Comparison of ENCODE assay signal across 8 cellular contexts in the genomic region with DNA sequence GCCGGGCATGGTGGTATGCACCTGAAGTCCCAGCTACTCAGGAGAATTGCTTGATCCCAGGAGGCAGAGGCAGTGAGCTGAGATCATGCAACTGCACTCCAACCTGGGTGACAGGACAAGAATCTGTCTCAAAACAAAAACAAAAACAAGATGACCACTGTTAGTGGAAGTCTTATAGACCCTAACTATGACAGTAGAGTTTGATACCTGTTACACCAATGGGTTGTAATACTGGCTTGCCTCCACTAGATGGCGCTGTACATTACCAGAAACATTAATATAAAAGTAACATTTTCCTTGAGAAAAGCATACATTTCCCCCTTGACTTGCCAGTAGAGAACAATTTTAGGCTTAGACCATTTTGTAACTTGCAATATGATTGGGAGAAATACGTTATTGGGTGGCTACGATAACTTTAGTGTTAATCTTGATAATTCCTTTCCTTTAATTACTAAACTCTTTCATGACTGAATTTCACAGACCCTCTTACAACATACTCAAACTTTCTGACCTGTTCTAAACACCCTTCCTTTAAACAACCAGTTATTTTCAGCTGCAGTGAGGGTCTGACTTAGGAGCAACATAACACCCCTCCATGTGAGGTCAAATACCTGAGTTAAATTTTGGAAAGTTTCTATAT. TPM values are rescaled to one million over a fixed set of nuclear protein-coding genes. Genes with fewer than 3 reads are reported as not detected.
DNase-seq lines count a peak whose midpoint lies in the region; ATAC-seq, FAIRE-seq and TF ChIP-seq lines count a peak whose summit lies in the region.

No MANE protein-coding gene starts in this region.

- no peak overlapping the region for H3K27ac ChIP-seq in AG04450 (ENCODE audit: low read depth, low read length)

- FAIRE-seq in frontal cortex (lab: Jason Lieb, UNC) = peak; percentile 60

- no peak overlapping the region for H3K4me3 Mint-ChIP-seq in activated CD8-positive, alpha-beta memory T cell treated with anti-CD3 and anti-CD28 coated beads, Interleukin-2, amount 10 ng/mL, durations not matched to agents 7 days and 5 days

- H3K4me3 ChIP-seq in AG04450 (ENCODE audit: low read depth, low read length) = no peak overlapping the region

- no peaks in the 10 kb centered on the region for H3K27me3 Mint-ChIP-seq in activated CD8-positive, alpha-beta memory T cell treated with anti-CD3 and anti-CD28 coated beads, Interleukin-2, amount 10 ng/mL, durations not matched to agents 7 days and 5 days

- ATAC-seq in activated CD8-positive, alpha-beta memory T cell treated with anti-CD3 and anti-CD28 coated beads, Interleukin-2, amount 10 ng/mL, durations not matched to agents 7 days and 5 days = no peak
- no peak for ATAC-seq in GM19023 (IDR thresholded peaks at IDR 0.05; ENCODE audit: unreplicated experiment)

- no peaks in the 10 kb centered on the region for H3K4me1 Mint-ChIP-seq in activated CD8-positive, alpha-beta memory T cell treated with anti-CD3 and anti-CD28 coated beads, Interleukin-2, amount 10 ng/mL, durations not matched to agents 7 days and 5 days

- CTCF ChIA-PET in AG04450 (lab: Charles Lee) = interaction anchor here (0.6 to 2.9 kb wide), 7 partner anchors 9 to 236 kb away, joined by 3 to 14 read pairs (median 4); no protein-coding TSS in a partner anchor
- CTCF ChIA-PET in activated CD8-positive, alpha-beta memory T cell treated with anti-CD3 and anti-CD28 coated beads, Interleukin-2, amount 10 ng/mL, durations not matched to agents 7 days and 5 days (lab: Charles Lee) = interaction anchor here (0.9 kb wide), 1 partner anchor 88 kb away, joined by 3 read pairs; no protein-coding TSS in a partner anchor

- no peaks in the 10 kb centered on the region for H3K27me3 ChIP-seq in AG04450 (ENCODE audit: control insufficient read depth, insufficient read depth, low read length)

- H3K36me3 Mint-ChIP-seq in activated CD8-positive, alpha-beta memory T cell treated with anti-CD3 and anti-CD28 coated beads, Interleukin-2, amount 10 ng/mL, durations not matched to agents 7 days and 5 days = no peaks in the 10 kb centered on the region

- H3K9me3 ChIP-seq in AG04450 (ENCODE audit: control insufficient read depth, insufficient read depth, low read length) = no peaks in the 10 kb centered on the region

- no peaks in the 10 kb centered on the region for H3K9me3 Mint-ChIP-seq in activated CD8-positive, alpha-beta memory T cell treated with anti-CD3 and anti-CD28 coated beads, Interleukin-2, amount 10 ng/mL, durations not matched to agents 7 days and 5 days (ENCODE audit: low read depth)

- no peak overlapping the region for H3K27ac Mint-ChIP-seq in activated CD8-positive, alpha-beta memory T cell treated with anti-CD3 and anti-CD28 coated beads, Interleukin-2, amount 10 ng/mL, durations not matched to agents 7 days and 5 days

- TF ChIP-seq CTCF in AG04450 (IDR thresholded peaks at IDR 0.05; ENCODE audit: low read depth, low read length) = peak; percentile 82
- TF ChIP-seq CTCF in GM12874 (IDR thresholded peaks at IDR 0.05; ENCODE audit: insufficient read depth, low read depth, low read length) = peak; percentile 69

- POLR2A ChIA-PET in AG04450 (lab: Yijun Ruan, JAX) = interaction anchor here (0.7 kb wide), 1 partner anchor 34 kb away, joined by 5 read pairs; no protein-coding TSS in a partner anchor

- DNase-seq in AG04450 (ENCODE audit: low read depth, low spot score) (peak; percentile 2), NCI-H526 treated with DMSO at 0.1 percent for 48 hours (lab: John Stamatoyannopoulos, UW) (peak; percentile 49), frontal cortex (ENCODE audit: low spot score in 2 of 2) (no peak), smooth muscle cell of the brain vasculature (ENCODE audit: low read depth, low spot score) (peak; percentile 3), cerebellar nuclear complex (lab: John Stamatoyannopoulos, UW) (no peak)
- peak; percentile 68 for DNase-seq in activated CD8-positive, alpha-beta memory T cell treated with anti-CD3 and anti-CD28 coated beads, Interleukin-2, amount 10 ng/mL, durations not matched to agents 7 days and 5 days

RNA-seq across cellular contexts. Expression of a gene that starts 19.5 kb away (rescaled TPM):
- polyA plus RNA-seq in AG04450 (2011; rRNA removed) = not detected in 2 replicates
- polyA minus RNA-seq in AG04450 (2011; rRNA and poly(A)+ RNA removed) = not detected in 2 replicates
- total RNA-seq in activated CD8-positive, alpha-beta memory T cell treated with anti-CD3 and anti-CD28 coated beads, Interleukin-2, amount 10 ng/mL, durations not matched to agents 7 days and 5 days = under 1 TPM in 1 of 2 experiments, not detected in 1; 0.33 TPM
- 0.41 TPM for total RNA-seq in frontal cortex

RNA-seq across cellular contexts. Expression of a gene that starts 56.8 kb away (rescaled TPM):
- 0.40 and 0.50 TPM in 2 replicates for polyA plus RNA-seq in AG04450 (2011; rRNA removed)
- 0.35 and 0.41 TPM in 2 replicates for polyA minus RNA-seq in AG04450 (2011; rRNA and poly(A)+ RNA removed)
- 1 to 10 TPM in 1 of 2 experiments, under 1 TPM in 1; 0.41 to 1.8 TPM for total RNA-seq in activated CD8-positive, alpha-beta memory T cell treated with anti-CD3 and anti-CD28 coated beads, Interleukin-2, amount 10 ng/mL, durations not matched to agents 7 days and 5 days
- total RNA-seq in frontal cortex = 7.7 TPM

Comparison
In these comparisons a context has a peak if more than half of its experiments do, and no peak if none do; other contexts are left out.
1. DNase-seq: peak in AG04450 (single experiment), NCI-H526 treated with DMSO at 0.1 percent for 48 hours (single experiment), activated CD8-positive, alpha-beta memory T cell treated with anti-CD3 and anti-CD28 coated beads, Interleukin-2, amount 10 ng/mL, durations not matched to agents 7 days and 5 days (single experiment) and smooth muscle cell of the brain vasculature (single experiment); none in frontal cortex (0 of 2) and cerebellar nuclear complex (0 of 2).